In genomic region chr13:77180011-77180410, GRCh38 we compare ENCODE assay signal across 26 cellular contexts.
A peak's percentile ranks its signal among the peaks of the same experiment; 100 is the strongest.
DNase-seq lines count a peak whose midpoint lies in the region; ATAC-seq, FAIRE-seq and TF ChIP-seq lines count a peak whose summit lies in the region.
"Had no signal": no experiment of that assay in that cellular context is flagged by ENCODE, and none has a peak within 500 bp of the region (broad histone marks: within the 10 kb centered on the region; RNA-seq: fewer than 3 reads in every experiment).

No MANE protein-coding gene starts in this region.

- H4K8ac ChIP-seq in mesendoderm (ENCODE audit: low read depth, low read length), result no peak overlapping the region

- WGBS in mesendoderm (ENCODE audit: extremely low coverage, insufficient coverage, low lambda C conversion rate), result no CpG with 5 or more reads among the region's 4 CpGs

- H3K4me2 ChIP-seq in mesendoderm (ENCODE audit: low read length), result no peak overlapping the region
- H3K4me2 ChIP-seq: BLaER1 treated with 17β-estradiol and CSF1 and Interleukin-3, amounts not matched to agents 10 nM and 100 nM had no signal

- H3K27me3 Mint-ChIP-seq in activated naive CD4-positive, alpha-beta T cell treated with anti-CD3 and anti-CD28 coated beads, Interleukin-2, amount 50 U/mL, for 24 hours, result no peaks in the 10 kb centered on the region
- H3K27me3 Mint-ChIP-seq: CD4-positive, alpha-beta T cell had no signal

- peak overlapping the region; percentile 17 for H3K27ac Mint-ChIP-seq in activated naive CD4-positive, alpha-beta T cell treated with anti-CD3 and anti-CD28 coated beads, Interleukin-2, amount 50 U/mL, for 24 hours
- H3K27ac Mint-ChIP-seq in stimulated activated effector memory CD8-positive, alpha-beta T cell treated with anti-CD3 and anti-CD28 coated beads, Interleukin-12 subunit alpha, Interleukin-12 subunit beta, amount 100 ng/mL, for 72 hours, result peak overlapping the region; percentile 34
- H3K27ac Mint-ChIP-seq: CD4-positive, alpha-beta T cell had no signal

- no peak overlapping the region for H3K18ac ChIP-seq in mesendoderm (ENCODE audit: low read length)

- no peaks in the 10 kb centered on the region for H3K79me2 ChIP-seq in mesendoderm (ENCODE audit: control insufficient read depth, insufficient read depth, low read length)

- no peak overlapping the region for H2BK5ac ChIP-seq in mesendoderm (ENCODE audit: low read length)

- H3K27ac ChIP-seq in HEK293 (ENCODE audit: extremely low read depth, low read depth, low read length) (no peak overlapping the region), mesendoderm (ENCODE audit: low read depth, low read length) (no peak overlapping the region)
- H3K27ac ChIP-seq: 22Rv1; BLaER1 treated with 17β-estradiol and CSF1 and Interleukin-3, amounts not matched to agents 10 nM and 100 nM; GM23248 had no signal

- TF ChIP-seq CTCF in HEK293 (tag by site-specific recombination; IDR thresholded peaks at IDR 0.05), result no peak

- H3K36me3 ChIP-seq in HEK293 (ENCODE audit: control insufficient read depth in 2 of 2, insufficient read depth in 1 of 2, low read length in 2 of 2) (peaks cover 0 to 65% of the 10 kb centered on the region in 2 experiments), mesendoderm (ENCODE audit: control insufficient read depth, insufficient read depth, low read length) (no peaks in the 10 kb centered on the region)

- H3K4me1 Mint-ChIP-seq in activated naive CD4-positive, alpha-beta T cell treated with anti-CD3 and anti-CD28 coated beads, Interleukin-2, amount 50 U/mL, for 24 hours, result peaks cover 13% of the 10 kb centered on the region
- H3K4me1 Mint-ChIP-seq in stimulated activated effector memory CD8-positive, alpha-beta T cell treated with anti-CD3 and anti-CD28 coated beads, Interleukin-12 subunit alpha, Interleukin-12 subunit beta, amount 100 ng/mL, for 72 hours, result peaks cover 13% of the 10 kb centered on the region

- H3K4me1 ChIP-seq in HEK293 (ENCODE audit: control insufficient read depth, insufficient read depth, low read length) (no peaks in the 10 kb centered on the region), mesendoderm (ENCODE audit: control insufficient read depth, low read depth, low read length) (no peaks in the 10 kb centered on the region)
- H3K4me1 ChIP-seq: BE2C had no signal

- CTCF ChIA-PET in HEK293 (lab: Yijun Ruan, JAX), result interaction anchor here (0.7 kb wide), 1 partner anchor 9 kb away, joined by 3 read pairs; no protein-coding TSS in a partner anchor

- H2AK5ac ChIP-seq in mesendoderm (ENCODE audit: low read length), result no peak overlapping the region

- H2BK15ac ChIP-seq in mesendoderm (replicated peaks; ENCODE audit: low read depth), result no peak overlapping the region

- no peaks in the 10 kb centered on the region for H3K79me1 ChIP-seq in mesendoderm (ENCODE audit: low read length)

- no peak overlapping the region for H3K9ac ChIP-seq in mesendoderm (ENCODE audit: low read length)
- H3K9ac ChIP-seq: BLaER1 treated with 17β-estradiol and CSF1 and Interleukin-3, amounts not matched to agents 10 nM and 100 nM; GM23248 had no signal

- no peak for ATAC-seq in stimulated activated effector memory CD8-positive, alpha-beta T cell treated with anti-CD3 and anti-CD28 coated beads, Interleukin-12 subunit alpha, Interleukin-12 subunit beta, amount 100 ng/mL, for 72 hours

- no peak overlapping the region for H3K4me3 ChIP-seq in HEK293 (ENCODE audit: low read depth, low read length)
- no peak overlapping the region for H3K4me3 ChIP-seq in mesendoderm (ENCODE audit: low read length)
- H3K4me3 ChIP-seq: BLaER1 treated with 17β-estradiol and CSF1 and Interleukin-3, amounts not matched to agents 10 nM and 100 nM; GM23248 had no signal

- no peaks in the 10 kb centered on the region for H3K9me3 Mint-ChIP-seq in activated naive CD4-positive, alpha-beta T cell treated with anti-CD3 and anti-CD28 coated beads, Interleukin-2, amount 50 U/mL, for 24 hours
- H3K9me3 Mint-ChIP-seq in stimulated activated effector memory CD8-positive, alpha-beta T cell treated with anti-CD3 and anti-CD28 coated beads, Interleukin-12 subunit alpha, Interleukin-12 subunit beta, amount 100 ng/mL, for 72 hours, result no peaks in the 10 kb centered on the region
- H3K9me3 Mint-ChIP-seq: CD14-positive monocyte; CD4-positive, alpha-beta T cell; CD8-positive, alpha-beta memory T cell had no signal

- H3K4me3 Mint-ChIP-seq in activated naive CD4-positive, alpha-beta T cell treated with anti-CD3 and anti-CD28 coated beads, Interleukin-2, amount 50 U/mL, for 24 hours, result no peak overlapping the region
- no peak overlapping the region for H3K4me3 Mint-ChIP-seq in stimulated activated effector memory CD8-positive, alpha-beta T cell treated with anti-CD3 and anti-CD28 coated beads, Interleukin-12 subunit alpha, Interleukin-12 subunit beta, amount 100 ng/mL, for 72 hours
- H3K4me3 Mint-ChIP-seq: CD14-positive monocyte; CD4-positive, alpha-beta T cell; CD8-positive, alpha-beta memory T cell had no signal

- no peak for FAIRE-seq in GM12891 (lab: Jason Lieb, UNC)
- no peak for FAIRE-seq in urothelium cell line (lab: Jason Lieb, UNC)
- FAIRE-seq: A204.1, D721Med, GM19239, H1 had no signal

- H3K27me3 ChIP-seq in mesendoderm (ENCODE audit: insufficient read depth, low read length, poor library complexity), result no peaks in the 10 kb centered on the region
- H3K27me3 ChIP-seq: BE2C; BLaER1 treated with 17β-estradiol and CSF1 and Interleukin-3, amounts not matched to agents 10 nM and 100 nM had no signal

- H3K4ac ChIP-seq in mesendoderm (ENCODE audit: low read depth, low read length), result no peak overlapping the region

- peaks cover 25% of the 10 kb centered on the region for H3K36me3 Mint-ChIP-seq in activated naive CD4-positive, alpha-beta T cell treated with anti-CD3 and anti-CD28 coated beads, Interleukin-2, amount 50 U/mL, for 24 hours
- H3K36me3 Mint-ChIP-seq in stimulated activated effector memory CD8-positive, alpha-beta T cell treated with anti-CD3 and anti-CD28 coated beads, Interleukin-12 subunit alpha, Interleukin-12 subunit beta, amount 100 ng/mL, for 72 hours, result peaks cover 100% of the 10 kb centered on the region

- POLR2A ChIA-PET in HEK293 (lab: Yijun Ruan, JAX), result no interaction called here

- no peak for DNase-seq in activated naive CD4-positive, alpha-beta T cell (lab: John Stamatoyannopoulos, UW)
- peak; percentile 3 for DNase-seq in mesendoderm
- no peak for DNase-seq in stimulated activated effector memory CD8-positive, alpha-beta T cell treated with anti-CD3 and anti-CD28 coated beads, Interleukin-12 subunit alpha, Interleukin-12 subunit beta, amount 100 ng/mL, for 72 hours (ENCODE audit: low spot score in 2 of 2)
- DNase-seq in GM12891 (ENCODE audit: insufficient read length, low spot score), result no peak
- no peak for DNase-seq in urothelium cell line (ENCODE audit: low spot score)
- no peak for DNase-seq in activated CD4-positive, alpha-beta T cell treated with anti-CD3 and anti-CD28 coated beads for 48 hours
- DNase-seq: AML-193; BE2C; CD4-positive, alpha-beta T cell; CD8-positive, alpha-beta memory T cell; DMS 273 treated with DMSO at 0.1 percent for 48 hours; DMS53; DMS79 treated with DMSO at 0.1 percent for 48 hours; GF-D8; GM23248; H7; HCEC 1CT had no signal

- no peak overlapping the region for H2BK120ac ChIP-seq in mesendoderm (ENCODE audit: low read depth, low read length)

- no peak for TF ChIP-seq POLR2A in GM12891 (IDR thresholded peaks at IDR 0.05; ENCODE audit: low read depth, low read length)

- H3K23ac ChIP-seq in mesendoderm (ENCODE audit: low read length), result no peak overlapping the region

- H3K56ac ChIP-seq in mesendoderm (ENCODE audit: low read length), result no peak overlapping the region

- H3K9me3 ChIP-seq in HEK293 (ENCODE audit: control insufficient read depth, insufficient read depth, low read depth, low read length), result no peaks in the 10 kb centered on the region
- H3K9me3 ChIP-seq: BE2C; BLaER1 treated with 17β-estradiol and CSF1 and Interleukin-3, amounts not matched to agents 10 nM and 100 nM had no signal

- H4K5ac ChIP-seq in mesendoderm (ENCODE audit: low read length), result no peak overlapping the region

TF ChIP-seq in HEK293, 187 proteins besides CTCF, POLR2A, EP300 and RAD21:
- TF ChIP-seq SCRT2 (tag by site-specific recombination; IDR thresholded peaks at IDR 0.05) (0 out of 2 replicates have a peak, but pooled peaks have one; percentile 33), ZSCAN4 (tag by site-specific recombination; IDR thresholded peaks at IDR 0.05) (no peak), BCL11A (tag by site-specific recombination; IDR thresholded peaks at IDR 0.05; ENCODE audit: low read depth) (no peak), ZNF155 (tag by site-specific recombination; IDR thresholded peaks at IDR 0.05) (no peak)

TF ChIP-seq in GM12891, 5 proteins besides CTCF, POLR2A, EP300 and RAD21:
- TF ChIP-seq POU2F2 (IDR thresholded peaks at IDR 0.05; ENCODE audit: low read depth, low read length) (no peak), PAX5 (IDR thresholded peaks at IDR 0.05; ENCODE audit: insufficient read depth, low read length, severe bottlenecking) (no peak), TAF1 (IDR thresholded peaks at IDR 0.05; ENCODE audit: low read depth, low read length) (no peak), POLR2AphosphoS5 (IDR thresholded peaks at IDR 0.05; ENCODE audit: low read depth, low read length) (no peak)
